16 cellular contexts compared by ENCODE assay signal in genomic region chr18:9827211-9827855, GRCh38. TPM values are rescaled to one million over a fixed set of nuclear protein-coding genes. Genes with fewer than 3 reads are reported as not detected.
A peak's percentile ranks its signal among the peaks of the same experiment; 100 is the strongest.
DNase-seq lines count a peak whose midpoint lies in the region; ATAC-seq and TF ChIP-seq lines count a peak whose summit lies in the region.
"Had no signal": no experiment of that assay in that cellular context is flagged by ENCODE, and none has a peak within 500 bp of the region (broad histone marks: within the 10 kb centered on the region; RNA-seq: fewer than 3 reads in every experiment).

No MANE protein-coding gene starts in this region.

- no peak overlapping the region for H3K14ac ChIP-seq in mesenchymal stem cell (ENCODE audit: low read length in 2 of 2)

- peak overlapping the region in 1 of 2 experiments; percentile 9 for H3K4ac ChIP-seq in mesenchymal stem cell (ENCODE audit: low read depth in 1 of 2, low read length in 2 of 2)

- no peaks in the 10 kb centered on the region for H3K9me3 ChIP-seq in right cardiac atrium (ENCODE audit: control insufficient read depth, low read length)
- no peaks in the 10 kb centered on the region for H3K9me3 ChIP-seq in breast epithelium
- no peaks in the 10 kb centered on the region for H3K9me3 ChIP-seq in mesenchymal stem cell (ENCODE audit: control insufficient read depth, low read length)
- H3K9me3 ChIP-seq in upper lobe of right lung, result no peaks in the 10 kb centered on the region

- H2BK5ac ChIP-seq in mesenchymal stem cell (ENCODE audit: low read depth, low read length, poor library complexity, severe bottlenecking), result no peak overlapping the region

- H2BK15ac ChIP-seq in mesenchymal stem cell (ENCODE audit: low read depth, poor library complexity, severe bottlenecking), result no peak overlapping the region

- H3K4me1 ChIP-seq in right cardiac atrium (ENCODE audit: control insufficient read depth, insufficient read depth, low read length) (peaks cover 13% of the 10 kb centered on the region), breast epithelium (peaks cover 4 to 24% of the 10 kb centered on the region in 2 donors), mesenchymal stem cell (ENCODE audit: control insufficient read depth, insufficient read depth, low read depth, low read length) (peaks cover 18% of the 10 kb centered on the region), upper lobe of right lung (peaks cover 39% of the 10 kb centered on the region)

- H3K4me3 ChIP-seq in right cardiac atrium (ENCODE audit: low read length), result no peak overlapping the region
- no peak overlapping the region for H3K4me3 ChIP-seq in breast epithelium
- H3K4me3 ChIP-seq in mesenchymal stem cell (ENCODE audit: insufficient read depth in 1 of 2, low read depth in 1 of 2, low read length in 2 of 2), result no peak overlapping the region
- H3K4me3 ChIP-seq in upper lobe of right lung, result no peak overlapping the region
- H3K4me3 ChIP-seq: GM12878 had no signal

- no peak overlapping the region for H4K91ac ChIP-seq in mesenchymal stem cell (ENCODE audit: low read length)

- H3K36me3 ChIP-seq in breast epithelium (no peaks in the 10 kb centered on the region), mesenchymal stem cell (ENCODE audit: control insufficient read depth in 1 of 2, insufficient read depth in 2 of 2, low read depth in 1 of 2, low read length in 2 of 2) (peaks cover 0 to 4% of the 10 kb centered on the region in 2 experiments), upper lobe of right lung (no peaks in the 10 kb centered on the region)

- H3K27ac ChIP-seq in right cardiac atrium (ENCODE audit: low read length), result peak overlapping the region; percentile 31
- H3K27ac ChIP-seq in breast epithelium, result peak overlapping the region; percentile 81 to 93
- H3K27ac ChIP-seq in mesenchymal stem cell (ENCODE audit: low read length, poor library complexity, severe bottlenecking), result no peak overlapping the region
- peak overlapping the region; percentile 69 for H3K27ac ChIP-seq in upper lobe of right lung

- H2BK12ac ChIP-seq in mesenchymal stem cell (ENCODE audit: low read length in 2 of 2), result peak overlapping the region in 1 of 2 experiments; percentile 75

- no peak overlapping the region for H3K9ac ChIP-seq in mesenchymal stem cell (ENCODE audit: low read length)

- no peak overlapping the region for H3K4me2 ChIP-seq in mesenchymal stem cell (ENCODE audit: low read length, poor library complexity, severe bottlenecking)

- H4K8ac ChIP-seq in mesenchymal stem cell (ENCODE audit: low read length), result no peak overlapping the region

- intact Hi-C loops in right cardiac atrium (cut with DNase I) (no loop called here), Right ventricle myocardium inferior (cut with DNase I) (no loop called here), breast epithelium (cut with DNase I; ENCODE audit: low total_unique reads) (no loop called here), upper lobe of right lung (cut with DNase I) (no loop called here)

- ATAC-seq in right cardiac atrium (peak in 1 of 2 donors; percentile 57), Right ventricle myocardium inferior (no peak), upper lobe of right lung (no peak), HG02981 (IDR thresholded peaks at IDR 0.05; ENCODE audit: unreplicated experiment) (no peak), HG03159 (IDR thresholded peaks at IDR 0.05; ENCODE audit: unreplicated experiment) (no peak)
- ATAC-seq: GM12878; naive thymus-derived CD8-positive, alpha-beta T cell; T-cell had no signal

- peak overlapping the region; percentile 14 to 54 for H3K18ac ChIP-seq in mesenchymal stem cell (ENCODE audit: low read depth in 1 of 2, low read length in 2 of 2)

- WGBS in right cardiac atrium, result 68% methylated on average over 7 of the region's 7 CpGs
- 90% methylated on average over 6 of the region's 7 CpGs for WGBS in mesenchymal stem cell

- TF ChIP-seq CTCF in breast epithelium (IDR thresholded peaks at IDR 0.05) (no peak), upper lobe of right lung (IDR thresholded peaks at IDR 0.05) (no peak)

- peaks cover 4% of the 10 kb centered on the region for H3K79me1 ChIP-seq in mesenchymal stem cell (replicated peaks; ENCODE audit: low read length, poor library complexity, severe bottlenecking)

- DNase-seq in right cardiac atrium (peak in 1 of 3 donors; percentile 66), Right ventricle myocardium inferior (ENCODE audit: missing footprints) (no peak), breast epithelium (ENCODE audit: low spot score in 2 of 2) (no peak), mesenchymal stem cell (no peak), upper lobe of right lung (no peak)
- DNase-seq in activated CD4-positive, alpha-beta T cell treated with anti-CD3 and anti-CD28 coated beads, Interleukin-2, amount 50 U/mL, for 1 hour, result no peak
- DNase-seq: activated CD4-positive, alpha-beta T cell treated with anti-CD3 and anti-CD28 coated beads, Interleukin-2, amount 10 ng/mL, durations not matched to agents 7 days and 5 days; DMS79 treated with DMSO at 0.1 percent for 48 hours; naive thymus-derived CD8-positive, alpha-beta T cell; NCI-H146; stimulated activated CD4-positive, alpha-beta T cell treated with anti-CD3 and anti-CD28 coated beads, Interleukin-12 subunit alpha, Interleukin-12 subunit beta, amount 100 ng/mL, for 4 hours had no signal

- H2AK5ac ChIP-seq in mesenchymal stem cell (ENCODE audit: low read length, severe bottlenecking), result peak overlapping the region; percentile 40

- no peak for TF ChIP-seq POLR2A in breast epithelium (IDR thresholded peaks at IDR 0.05)

- no peak overlapping the region for H2BK120ac ChIP-seq in mesenchymal stem cell (ENCODE audit: low read depth, low read length)

- H3K27me3 ChIP-seq in right cardiac atrium (ENCODE audit: control insufficient read depth, insufficient read depth) (no peaks in the 10 kb centered on the region), breast epithelium (no peaks in the 10 kb centered on the region), mesenchymal stem cell (ENCODE audit: control insufficient read depth in 1 of 2, insufficient read depth in 1 of 2, low read length in 2 of 2) (no peaks in the 10 kb centered on the region), upper lobe of right lung (no peaks in the 10 kb centered on the region)

- H2AFZ ChIP-seq in mesenchymal stem cell (ENCODE audit: low read depth, low read length), result no peak overlapping the region

- no peak overlapping the region for H3K23ac ChIP-seq in mesenchymal stem cell (ENCODE audit: low read length in 2 of 2)

RNA-seq across cellular contexts. Expression of gene TXNDC2, which starts 58.4 kb away (rescaled TPM):
- under 1 TPM in 2 of 4 donors, not detected in 2; 0.23 to 0.42 TPM for total RNA-seq in right cardiac atrium
- not detected for polyA plus RNA-seq in right cardiac atrium
- not detected for total RNA-seq in Right ventricle myocardium inferior
- total RNA-seq in breast epithelium, result under 1 TPM in 1 of 3 donors, not detected in 2; 0.16 TPM
- polyA plus RNA-seq in mesenchymal stem cell (2013, experiment 1 of 2), result 0.15 TPM
- 0.26 TPM for polyA plus RNA-seq in mesenchymal stem cell (2013, experiment 2 of 2)
- 0.55 TPM for total RNA-seq in upper lobe of right lung
- total RNA-seq: activated CD4-positive, alpha-beta T cell treated with anti-CD3 and anti-CD28 coated beads, Interleukin-2, amount 10 ng/mL, durations not matched to agents 7 days and 5 days; epithelial cell of proximal tubule; naive thymus-derived CD8-positive, alpha-beta T cell; T-cell had no signal
- polyA plus RNA-seq: naive thymus-derived CD8-positive, alpha-beta T cell had no signal
